In genomic region chr1:115507916-115508315, GRCh38 we compare ENCODE assay signal across 17 cellular contexts.
"Had no signal": no experiment of that assay in that cellular context is flagged by ENCODE, and none has a peak within 500 bp of the region (broad histone marks: within the 10 kb centered on the region; RNA-seq: fewer than 3 reads in every experiment).

No MANE protein-coding gene starts in this region.

- H2AFZ ChIP-seq: hepatocyte had no signal

- H3K79me2 ChIP-seq: hepatocyte had no signal

- H3K9me3 ChIP-seq: mucosa of descending colon had no signal

- H3K4me2 ChIP-seq: hepatocyte had no signal

- DNase-seq: activated B cell treated with CpG ODN at 0.5 μM for 24 hours; activated CD4-positive, alpha-beta memory T cell treated with anti-CD3 and anti-CD28 coated beads for 36 hours; activated CD4-positive, alpha-beta T cell treated with anti-CD3 and anti-CD28 coated beads for 48 hours; activated naive CD4-positive, alpha-beta T cell treated with anti-CD3 and anti-CD28 coated beads for 36 hours; activated T-cell treated with anti-CD3 and anti-CD28 coated beads, Interleukin-2, amount 50 U/mL, for 48 hours; effector CD8-positive, alpha-beta T cell; immature natural killer cell; naive B cell; posterior cingulate gyrus; spleen; stimulated activated CD4-positive, alpha-beta T cell treated with anti-CD3 and anti-CD28 coated beads, Interleukin-4, amount 100 ng/mL, for 1 hour; stimulated activated naive CD4-positive, alpha-beta T cell; SW 1271; T-helper 17 cell; upper lobe of left lung had no signal

- H3K4me1 ChIP-seq: spleen, upper lobe of left lung had no signal

- H3K4me3 ChIP-seq: hepatocyte, mucosa of descending colon, spleen, upper lobe of left lung had no signal

- H3K36me3 ChIP-seq: spleen, upper lobe of left lung had no signal

- ATAC-seq: mucosa of descending colon, T-helper 17 cell had no signal

- H3K27me3 ChIP-seq: hepatocyte, upper lobe of left lung had no signal
